8 cellular contexts compared by ENCODE assay signal in the genomic region with DNA sequence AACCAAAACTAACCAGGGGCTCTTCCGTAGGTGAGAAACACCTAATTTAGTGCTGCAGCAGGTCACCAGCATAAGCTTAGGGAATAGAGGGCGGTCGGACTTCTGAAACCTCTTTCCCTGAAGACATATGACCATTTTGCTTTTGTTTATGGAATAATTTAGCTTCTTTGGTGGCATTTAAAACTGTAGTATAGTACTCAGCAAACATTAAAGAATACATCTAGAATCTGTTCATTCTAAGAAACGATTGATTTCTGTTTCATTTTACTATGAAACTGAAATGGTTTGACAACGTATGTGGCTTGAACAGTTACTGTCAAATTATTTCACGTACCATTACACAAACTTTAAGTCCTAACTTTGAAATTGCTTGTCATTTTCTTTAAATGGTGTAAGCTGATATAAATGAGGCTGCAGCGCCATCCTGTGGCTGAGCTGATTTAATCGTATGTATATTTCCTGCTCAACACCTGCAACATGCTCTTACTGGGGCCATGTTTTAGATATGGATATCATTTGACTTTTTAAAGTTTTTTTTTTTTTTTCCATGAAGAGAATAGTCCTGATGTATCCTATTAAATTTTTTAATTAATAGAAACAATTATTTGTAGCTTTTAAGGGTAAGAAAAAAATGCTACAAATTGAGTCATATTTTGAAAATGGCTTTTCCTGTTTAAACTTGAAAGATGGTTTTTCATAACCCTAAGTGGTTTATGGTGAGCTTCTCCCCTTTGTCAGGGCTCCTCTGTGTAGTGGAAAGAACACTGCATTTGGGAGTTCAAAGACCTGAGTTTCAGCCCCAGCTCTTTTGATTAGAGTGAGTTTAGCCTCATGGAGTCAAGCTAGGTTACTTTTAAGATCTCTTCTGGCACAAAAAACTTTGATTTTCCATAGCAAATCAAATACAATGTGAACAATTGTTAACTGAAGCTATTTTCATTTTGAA. TPM values are rescaled to one million over a fixed set of nuclear protein-coding genes. Genes with fewer than 3 reads are reported as not detected.
DNase-seq lines count a peak whose midpoint lies in the region; ATAC-seq lines count a peak whose summit lies in the region.

No MANE protein-coding gene starts in this region.

- no peaks in the 10 kb centered on the region for H3K27me3 ChIP-seq in NT2/D1 (ENCODE audit: insufficient read depth, insufficient read length)

- DNase-seq in COLO829 (ENCODE audit: low spot score) (peak; percentile 53), NT2/D1 (ENCODE audit: low read depth, low spot score) (peak; percentile 76), epithelial cell of prostate (ENCODE audit: low read depth, low spot score) (peak; percentile 31)
- peak; percentile 89 for DNase-seq in activated CD8-positive, alpha-beta memory T cell treated with anti-CD3 and anti-CD28 coated beads, Interleukin-2, amount 50 U/mL, for 48 hours
- DNase-seq in naive thymus-derived CD8-positive, alpha-beta T cell: peak; percentile 70 to 92 (median 80)
- DNase-seq in stimulated activated naive B cell treated with anti-CD40 and anti-IgM and Interleukin-4, amounts not matched to agents 10 μg/mL and 1 μg/mL and 100 μg/mL, for 72 hours: peak; percentile 65

- peaks cover 5 to 16% (median 12%) of the 10 kb centered on the region in 4 donors for H3K4me1 Mint-ChIP-seq in naive thymus-derived CD8-positive, alpha-beta T cell
- peaks cover 1 to 7% of the 10 kb centered on the region in 2 donors for H3K4me1 Mint-ChIP-seq in stimulated activated naive B cell treated with anti-CD40 and anti-IgM and Interleukin-4, amounts not matched to agents 10 μg/mL and 1 μg/mL and 100 μg/mL, for 72 hours

- H3K4me1 ChIP-seq in NT2/D1 (ENCODE audit: insufficient read depth, insufficient read length): no peaks in the 10 kb centered on the region

- H3K9me3 ChIP-seq in NT2/D1 (ENCODE audit: insufficient read depth, low read length): no peaks in the 10 kb centered on the region

- H3K27me3 Mint-ChIP-seq in naive thymus-derived CD8-positive, alpha-beta T cell: no peaks in the 10 kb centered on the region
- H3K27me3 Mint-ChIP-seq in stimulated activated naive B cell treated with anti-CD40 and anti-IgM and Interleukin-4, amounts not matched to agents 10 μg/mL and 1 μg/mL and 100 μg/mL, for 72 hours: no peaks in the 10 kb centered on the region

- no peaks in the 10 kb centered on the region for H3K9me3 Mint-ChIP-seq in naive thymus-derived CD8-positive, alpha-beta T cell
- H3K9me3 Mint-ChIP-seq in stimulated activated naive B cell treated with anti-CD40 and anti-IgM and Interleukin-4, amounts not matched to agents 10 μg/mL and 1 μg/mL and 100 μg/mL, for 72 hours: no peaks in the 10 kb centered on the region

- POLR2A ChIA-PET in naive thymus-derived CD8-positive, alpha-beta T cell (lab: Charles Lee): interaction anchor here (0.7 to 3.2 kb wide), 7 partner anchors 15 to 302 kb away, joined by 3 to 22 read pairs (median 4); a partner anchor contains a TSS

- peak overlapping the region in 3 of 10 donors; percentile 18 to 33 (median 22) for H3K4me3 Mint-ChIP-seq in naive thymus-derived CD8-positive, alpha-beta T cell
- no peak overlapping the region for H3K4me3 Mint-ChIP-seq in stimulated activated naive B cell treated with anti-CD40 and anti-IgM and Interleukin-4, amounts not matched to agents 10 μg/mL and 1 μg/mL and 100 μg/mL, for 72 hours

- H3K27ac Mint-ChIP-seq in naive thymus-derived CD8-positive, alpha-beta T cell: peak overlapping the region; percentile 47 to 87 (median 72)
- peak overlapping the region; percentile 14 for H3K27ac Mint-ChIP-seq in stimulated activated naive B cell treated with anti-CD40 and anti-IgM and Interleukin-4, amounts not matched to agents 10 μg/mL and 1 μg/mL and 100 μg/mL, for 72 hours

- ATAC-seq in GM19438 (IDR thresholded peaks at IDR 0.05; ENCODE audit: low read depth, unreplicated experiment): peak; percentile 74
- ATAC-seq in HG03565 (IDR thresholded peaks at IDR 0.05; ENCODE audit: unreplicated experiment): peak; percentile 50
- peak; percentile 85 to 88 for ATAC-seq in naive thymus-derived CD8-positive, alpha-beta T cell
- peak; percentile 76 to 81 for ATAC-seq in stimulated activated naive B cell treated with anti-CD40 and anti-IgM and Interleukin-4, amounts not matched to agents 10 μg/mL and 1 μg/mL and 100 μg/mL, for 72 hours (replicated peaks)

- no peaks in the 10 kb centered on the region for H3K36me3 Mint-ChIP-seq in naive thymus-derived CD8-positive, alpha-beta T cell
- no peaks in the 10 kb centered on the region for H3K36me3 Mint-ChIP-seq in stimulated activated naive B cell treated with anti-CD40 and anti-IgM and Interleukin-4, amounts not matched to agents 10 μg/mL and 1 μg/mL and 100 μg/mL, for 72 hours

- no peaks in the 10 kb centered on the region for H3K36me3 ChIP-seq in NT2/D1 (ENCODE audit: insufficient read depth, insufficient read length, low read length)

- no peak overlapping the region for H3K27ac ChIP-seq in epithelial cell of prostate

- H3K9ac ChIP-seq in NT2/D1 (ENCODE audit: insufficient read length, low read depth): no peak overlapping the region

- no peak overlapping the region for H3K4me3 ChIP-seq in NT2/D1 (ENCODE audit: insufficient read length, low read depth)

RNA-seq across cellular contexts. Expression of a gene that starts 27.4 kb away (rescaled TPM):
- total RNA-seq in naive thymus-derived CD8-positive, alpha-beta T cell: under 1 TPM; 0.49 to 0.82 TPM
- polyA plus RNA-seq in naive thymus-derived CD8-positive, alpha-beta T cell: not detected

Comparison
In these comparisons a context has a peak if more than half of its experiments do, and no peak if none do; other contexts are left out.
1. DNase-seq: peak in every context shown above with its lines; median percentile 89 in activated CD8-positive, alpha-beta memory T cell treated with anti-CD3 and anti-CD28 coated beads, Interleukin-2, amount 50 U/mL, for 48 hours; 80 in naive thymus-derived CD8-positive, alpha-beta T cell; 76 in NT2/D1; 65 in stimulated activated naive B cell treated with anti-CD40 and anti-IgM and Interleukin-4, amounts not matched to agents 10 μg/mL and 1 μg/mL and 100 μg/mL, for 72 hours; 53 in COLO829; 31 in epithelial cell of prostate.